In the genomic region with DNA sequence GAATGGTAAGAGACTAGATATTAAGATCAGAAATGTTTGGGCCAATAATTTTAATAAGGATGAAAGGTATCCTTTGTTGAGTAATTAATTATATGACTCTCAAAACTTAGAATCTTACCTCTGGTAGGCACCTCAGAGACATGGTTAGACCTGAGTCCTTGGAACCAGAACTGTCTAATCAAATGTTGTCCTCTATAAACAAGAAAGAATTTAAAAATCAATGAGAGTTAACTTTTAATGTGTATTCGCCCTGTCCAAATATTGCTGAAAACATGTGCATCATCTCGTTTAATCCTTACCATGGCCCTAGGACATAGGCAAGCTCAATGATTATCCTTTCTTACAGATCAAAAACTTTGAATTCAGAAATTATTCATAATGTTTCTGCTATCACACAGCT, we compare ENCODE assay signal across 37 cellular contexts. TPM values are rescaled to one million over a fixed set of nuclear protein-coding genes. Genes with fewer than 3 reads are reported as not detected.
A peak's percentile ranks its signal among the peaks of the same experiment; 100 is the strongest.
DNase-seq lines count a peak whose midpoint lies in the region; ATAC-seq, FAIRE-seq and TF ChIP-seq lines count a peak whose summit lies in the region.
"Had no signal": no experiment of that assay in that cellular context is flagged by ENCODE, and none has a peak within 500 bp of the region (broad histone marks: within the 10 kb centered on the region; RNA-seq: fewer than 3 reads in every experiment).

No MANE protein-coding gene starts in this region.

- H3K27me3 Mint-ChIP-seq in progenitor cell of endocrine pancreas: no peaks in the 10 kb centered on the region
- H3K27me3 Mint-ChIP-seq: CD4-positive, CD25-positive, alpha-beta regulatory T cell had no signal

- H3K9ac ChIP-seq in HepG2 (ENCODE audit: insufficient read depth, low read depth, low read length): no peak overlapping the region
- H3K9ac ChIP-seq: BLaER1; BLaER1 treated with 17β-estradiol and CSF1 and Interleukin-3, amounts not matched to agents 10 nM and 100 nM had no signal

- H3K4me1 ChIP-seq in right lobe of liver (peaks cover 0 to 3% (median 0%) of the 10 kb centered on the region in 4 donors), HepG2 (ENCODE audit: insufficient read depth, low read length) (no peaks in the 10 kb centered on the region), A549 (no peaks in the 10 kb centered on the region)
- H3K4me1 ChIP-seq: BE2C; BLaER1; BLaER1 treated with 17β-estradiol and CSF1 and Interleukin-3, amounts not matched to agents 10 nM and 100 nM; Caco-2 had no signal

- no peaks in the 10 kb centered on the region for H3K27me3 ChIP-seq in right lobe of liver
- no peaks in the 10 kb centered on the region for H3K27me3 ChIP-seq in HepG2 (ENCODE audit: control insufficient read depth in 1 of 2, insufficient read depth in 2 of 2, low read length in 2 of 2)
- H3K27me3 ChIP-seq: BE2C had no signal

- H3K4me2 ChIP-seq in HepG2 (ENCODE audit: low read depth, low read length) (no peak overlapping the region), A549 (no peak overlapping the region)
- H3K4me2 ChIP-seq: BLaER1; BLaER1 treated with 17β-estradiol and CSF1 and Interleukin-3, amounts not matched to agents 10 nM and 100 nM had no signal

- H3K4me1 Mint-ChIP-seq in progenitor cell of endocrine pancreas (ENCODE audit: low read depth): peaks cover 2% of the 10 kb centered on the region
- H3K4me1 Mint-ChIP-seq: B cell; CD14-positive monocyte; CD4-positive, alpha-beta memory T cell; CD4-positive, CD25-positive, alpha-beta regulatory T cell; CD8-positive, alpha-beta memory T cell had no signal

- H3K79me2 ChIP-seq in HepG2 (ENCODE audit: insufficient read depth, low read length): no peaks in the 10 kb centered on the region

- TF ChIP-seq EP300 in HepG2 (IDR thresholded peaks at IDR 0.05; ENCODE audit: low read depth in 2 of 2, low read length in 2 of 2) (no peak), HepG2 (CRISPR knock-in tag; IDR thresholded peaks at IDR 0.05; ENCODE audit: borderline replicate concordance) (no peak), A549 (IDR thresholded peaks at IDR 0.05) (no peak)

- TF ChIP-seq POLR2A in right lobe of liver (IDR thresholded peaks at IDR 0.05) (no peak), HepG2 (IDR thresholded peaks at IDR 0.05; ENCODE audit: insufficient read depth in 1 of 2, low read depth in 2 of 2, low read length in 2 of 2) (no peak), A549 (IDR thresholded peaks at IDR 0.05; ENCODE audit: low read length) (no peak)

- CTCF ChIA-PET in HepG2 (lab: Yijun Ruan, JAX; ENCODE audit: low intra/inter-chr PET ratio, low total read pairs) (no interaction called here), A549 (lab: Yijun Ruan, JAX) (no interaction called here)

- DNase-seq in right lobe of liver (no peak), HepG2 (ENCODE audit: low spot score) (no peak), A549 (ENCODE audit: low read depth in 1 of 2, low spot score in 1 of 2) (no peak), GM19239 (ENCODE audit: insufficient read length, low spot score) (no peak), left lobe of liver (ENCODE audit: low spot score) (no peak), progenitor cell of endocrine pancreas (ENCODE audit: low spot score, unreplicated experiment) (no peak), SK-N-DZ (ENCODE audit: low spot score) (no peak), SHP77 (lab: John Stamatoyannopoulos, UW) (no peak)
- DNase-seq: 8988T; ACHN; AML-193; BE2C; C1 segment of cervical spinal cord; Caco-2; Calu3; CD4-positive, alpha-beta memory T cell; CD4-positive, alpha-beta T cell; CD4-positive, CD25-positive, alpha-beta regulatory T cell; CD8-positive, alpha-beta memory T cell; CD8-positive, alpha-beta T cell; COR-L47; DMS 273 treated with DMSO at 0.1 percent for 48 hours; DMS153; DMS53; DMS79; DMS79 treated with DMSO at 0.1 percent for 48 hours; DND-41; EL had no signal

- H2AFZ ChIP-seq in HepG2 (ENCODE audit: low read length): no peak overlapping the region

- H3K27ac ChIP-seq in right lobe of liver: no peak overlapping the region
- no peak overlapping the region for H3K27ac ChIP-seq in HepG2 (ENCODE audit: extremely low read length, insufficient read depth, low read length)
- H3K27ac ChIP-seq in A549: no peak overlapping the region
- H3K27ac ChIP-seq: 22Rv1; BLaER1; BLaER1 treated with 17β-estradiol and CSF1 and Interleukin-3, amounts not matched to agents 10 nM and 100 nM; C4-2B had no signal

- POLR2A ChIA-PET in HepG2 (lab: Yijun Ruan, JAX) (no interaction called here), A549 (lab: Yijun Ruan, JAX) (no interaction called here)

- TF ChIP-seq CTCF in right lobe of liver (IDR thresholded peaks at IDR 0.05) (no peak), HepG2 (CRISPR knock-in tag; IDR thresholded peaks at IDR 0.05) (no peak), A549 (IDR thresholded peaks at IDR 0.05) (no peak), progenitor cell of endocrine pancreas (IDR thresholded peaks at IDR 0.05; ENCODE audit: unreplicated experiment) (no peak)

- no TSS peak for BruUV-seq in HepG2 (replicated peaks; lab: Mats Ljungman, UMichigan)

- FAIRE-seq in HepG2 (lab: Jason Lieb, UNC) (no peak), A549 (lab: Jason Lieb, UNC) (peak; percentile 28), GM19239 (lab: Jason Lieb, UNC) (peak; percentile 90)
- FAIRE-seq: A204.1, D721Med had no signal

- H3K4me3 ChIP-seq in right lobe of liver (no peak overlapping the region), HepG2 (replicated peaks in 1 of 3; ENCODE audit: insufficient read depth in 1 of 3, low read depth in 2 of 3, low read length in 3 of 3) (no peak overlapping the region), A549 (no peak overlapping the region)
- H3K4me3 ChIP-seq: BLaER1; BLaER1 treated with 17β-estradiol and CSF1 and Interleukin-3, amounts not matched to agents 10 nM and 100 nM had no signal

- peak; percentile 52 to 72 (median 62) for ATAC-seq in right lobe of liver
- no peak for ATAC-seq in HepG2
- no peak for ATAC-seq in A549
- peak; percentile 63 for ATAC-seq in left lobe of liver
- ATAC-seq: CD8-positive, alpha-beta T cell had no signal

- H4K20me1 ChIP-seq in HepG2 (ENCODE audit: insufficient read depth, low read length): no peaks in the 10 kb centered on the region
- H4K20me1 ChIP-seq: BLaER1 had no signal

- in situ Hi-C loops in HepG2 (cut with HindIII; ENCODE audit: extremely low pct_ligation_motif_present, low pct_unique_long_range_greater_than_20kb): no loop called here

- H3K9me3 Mint-ChIP-seq in progenitor cell of endocrine pancreas (ENCODE audit: low read depth): peaks cover 19% of the 10 kb centered on the region
- H3K9me3 Mint-ChIP-seq: CD4-positive, alpha-beta T cell; CD8-positive, alpha-beta T cell had no signal

- H3K36me3 ChIP-seq in right lobe of liver (no peaks in the 10 kb centered on the region), HepG2 (replicated peaks in 1 of 2; ENCODE audit: control insufficient read depth in 1 of 2, insufficient read depth in 2 of 2, low read length in 2 of 2) (no peaks in the 10 kb centered on the region)
- H3K36me3 ChIP-seq: BE2C; BLaER1; BLaER1 treated with 17β-estradiol and CSF1 and Interleukin-3, amounts not matched to agents 10 nM and 100 nM had no signal

- 36% methylated on average over 2 of the region's 2 CpGs for WGBS in right lobe of liver (ENCODE audit: insufficient coverage, low coverage, low lambda C conversion rate, missing lambda C conversion rate)
- WGBS in HepG2 (ENCODE audit: low lambda C conversion rate): 3% methylated on average over 2 of the region's 2 CpGs
- WGBS in A549 (ENCODE audit: missing lambda C conversion rate): 2% methylated on average over 2 of the region's 2 CpGs

- H3K9me3 ChIP-seq in right lobe of liver: no peaks in the 10 kb centered on the region
- H3K9me3 ChIP-seq in HepG2 (ENCODE audit: low read length): no peaks in the 10 kb centered on the region
- H3K9me3 ChIP-seq in A549: no peaks in the 10 kb centered on the region
- H3K9me3 ChIP-seq: BE2C, Caco-2 had no signal

- no peak for TF ChIP-seq RAD21 in HepG2 (CRISPR knock-in tag; IDR thresholded peaks at IDR 0.05)
- TF ChIP-seq RAD21 in A549 (conservative IDR thresholded peaks at IDR 0.05 in 1 of 2, IDR thresholded peaks at IDR 0.05 in 1 of 2): no peak

- no peak overlapping the region for H3K4me3 Mint-ChIP-seq in progenitor cell of endocrine pancreas (ENCODE audit: low read depth)
- H3K4me3 Mint-ChIP-seq: B cell; CD14-positive monocyte; CD4-positive, alpha-beta memory T cell; CD4-positive, alpha-beta T cell; CD4-positive, CD25-positive, alpha-beta regulatory T cell; CD8-positive, alpha-beta memory T cell; CD8-positive, alpha-beta T cell had no signal

- intact Hi-C loops in right lobe of liver (cut with DNase I): no loop called here
- intact Hi-C loops in HepG2 (cut with micrococcal nuclease; ENCODE audit: unreplicated experiment): no loop called here

- no peak overlapping the region for H3K27ac Mint-ChIP-seq in progenitor cell of endocrine pancreas
- H3K27ac Mint-ChIP-seq: B cell; CD14-positive monocyte; CD4-positive, alpha-beta memory T cell; CD4-positive, alpha-beta T cell; CD4-positive, CD25-positive, alpha-beta regulatory T cell; CD8-positive, alpha-beta memory T cell; CD8-positive, alpha-beta T cell had no signal

- H3K36me3 Mint-ChIP-seq in progenitor cell of endocrine pancreas (ENCODE audit: insufficient read depth): no peaks in the 10 kb centered on the region
- H3K36me3 Mint-ChIP-seq: CD14-positive monocyte; CD4-positive, alpha-beta memory T cell; CD4-positive, CD25-positive, alpha-beta regulatory T cell; CD8-positive, alpha-beta memory T cell; CD8-positive, alpha-beta T cell had no signal

RNA-seq across cellular contexts. Expression of a gene that starts 24.0 kb away (rescaled TPM):
- total RNA-seq in right lobe of liver: not detected
- not detected in 2 replicates for total RNA-seq in HepG2 (2016; rRNA removed; fragmentation: Illumina TruSeq; extraction: Trizol)
- total RNA-seq in HepG2 (2016; cell fraction: cytosol; rRNA removed; fragmentation: Illumina TruSeq; extraction: Trizol; ENCODE audit: low read depth): not detected in 2 replicates
- not detected in 2 replicates for total RNA-seq in HepG2 (2016; cell fraction: insoluble cytoplasmic fraction; rRNA removed; fragmentation: Illumina TruSeq; extraction: Trizol)
- not detected in 2 replicates for total RNA-seq in HepG2 (2016; cell fraction: membrane; rRNA removed; fragmentation: Illumina TruSeq; extraction: Trizol)
- total RNA-seq in HepG2 (2016; cell fraction: nucleus; rRNA removed; fragmentation: Illumina TruSeq; extraction: Trizol): not detected in 2 replicates
- not detected in 2 replicates for polyA plus RNA-seq in HepG2 (2011; rRNA removed)
- polyA plus RNA-seq in HepG2 (2011; cell fraction: cytosol; rRNA removed): not detected in 2 replicates
- polyA plus RNA-seq in HepG2 (2011; cell fraction: nucleus; rRNA removed): not detected in 2 replicates
- not detected in 2 replicates for polyA plus RNA-seq in HepG2 (2012)
- not detected in 2 replicates for polyA plus RNA-seq in HepG2 (2016; cell fraction: cytosol; fragmentation: Illumina TruSeq; extraction: Trizol; ENCODE audit: low read depth)
- polyA plus RNA-seq in HepG2 (2016; cell fraction: insoluble cytoplasmic fraction; fragmentation: Illumina TruSeq; extraction: Trizol; ENCODE audit: low read depth): not detected in 2 replicates
- not detected in 2 replicates for polyA plus RNA-seq in HepG2 (2016; cell fraction: membrane; fragmentation: Illumina TruSeq; extraction: Trizol; ENCODE audit: low read depth)
- not detected in 2 replicates for polyA plus RNA-seq in HepG2 (2016; cell fraction: nucleus; fragmentation: Illumina TruSeq; extraction: Trizol; ENCODE audit: insufficient read depth, low read depth)
- polyA minus RNA-seq in HepG2 (2011; rRNA and poly(A)+ RNA removed; ENCODE audit: low replicate concordance): not detected in 2 replicates
- polyA minus RNA-seq in HepG2 (2011; cell fraction: cytosol; rRNA and poly(A)+ RNA removed): not detected in 2 replicates
- not detected in 2 replicates for polyA minus RNA-seq in HepG2 (2011; cell fraction: nucleus; rRNA and poly(A)+ RNA removed)
- 3.0 and 3.3 TPM in 2 replicates for polyA plus RNA-seq in A549 (2011; rRNA removed)
- 1.6 and 1.8 TPM in 2 replicates for polyA plus RNA-seq in A549 (2012; cell fraction: cytosol; rRNA removed)
- polyA plus RNA-seq in A549 (2012; cell fraction: nucleus; rRNA removed): 0.56 and 0.82 TPM in 2 replicates
- 2.1 to 2.7 TPM (median 2.5 TPM) in 3 replicates for polyA plus RNA-seq in A549 (2017; fragmentation: RNase III; extraction: RNeasy Plus Mini Kit Qiagen cat#74134 plus additional on column Dnase treatment)
- 0.83 and 0.97 TPM in 2 replicates for polyA minus RNA-seq in A549 (2011; rRNA and poly(A)+ RNA removed)
- total RNA-seq in left lobe of liver: 0.08 TPM
- total RNA-seq in progenitor cell of endocrine pancreas: 17.9 and 20.2 TPM in 2 replicates
- 73.2 and 73.7 TPM in 2 replicates for polyA plus RNA-seq in SK-N-DZ (2014; cell fraction: cytosol; rRNA removed)
- 33.4 and 34.2 TPM in 2 replicates for polyA plus RNA-seq in SK-N-DZ (2014; cell fraction: nucleus; rRNA removed)
- total RNA-seq: A172, B cell, Caco-2 had no signal

Comparison
In these comparisons a context has a peak if more than half of its experiments do, and no peak if none do; other contexts are left out.
1. ATAC-seq: peak in right lobe of liver (4 of 4) and left lobe of liver (single experiment); none in HepG2 (single experiment) and A549 (0 of 2).
2. RNA of a gene that starts 24.0 kb away (total RNA-seq): 17.9 to 20.2 TPM in progenitor cell of endocrine pancreas; 0.08 TPM in left lobe of liver (single experiment), not detected in HepG2 and not detected in right lobe of liver; every median in the first group is over 10 times any median in the second.